ENCODE assay signal across 22 cellular contexts in genomic region chr5:40780858-40781257, GRCh38.
"Had no signal": no experiment of that assay in that cellular context is flagged by ENCODE, and none has a peak within 500 bp of the region (broad histone marks: within the 10 kb centered on the region; RNA-seq: fewer than 3 reads in every experiment).

No MANE protein-coding gene starts in this region.

- H3K27ac Mint-ChIP-seq: activated CD4-positive, alpha-beta T cell treated with anti-CD3 and anti-CD28 coated beads, Interleukin-2, amount 10 ng/mL, durations not matched to agents 24 days and 14 days; activated CD8-positive, alpha-beta T cell treated with anti-CD3 and anti-CD28 coated beads for 36 hours; activated naive CD4-positive, alpha-beta T cell treated with anti-CD3 and anti-CD28 coated beads, Interleukin-2, amount 50 U/mL, for 24 hours; T-cell had no signal

- H3K9me3 Mint-ChIP-seq: activated CD4-positive, alpha-beta T cell treated with anti-CD3 and anti-CD28 coated beads, Interleukin-2, amount 10 ng/mL, durations not matched to agents 24 days and 14 days; activated CD8-positive, alpha-beta T cell treated with anti-CD3 and anti-CD28 coated beads for 36 hours; activated naive CD4-positive, alpha-beta T cell treated with anti-CD3 and anti-CD28 coated beads, Interleukin-2, amount 50 U/mL, for 24 hours; immature natural killer cell; T-cell had no signal

- FAIRE-seq: colon, urothelium cell line had no signal

- H3K27ac ChIP-seq: cardiac muscle cell, dorsolateral prefrontal cortex, thyroid gland had no signal

- H3K9me3 ChIP-seq: left ventricle myocardium inferior, mucosa of descending colon, thyroid gland had no signal

- H3K27me3 Mint-ChIP-seq: activated CD4-positive, alpha-beta T cell treated with anti-CD3 and anti-CD28 coated beads, Interleukin-2, amount 10 ng/mL, durations not matched to agents 24 days and 14 days; activated CD8-positive, alpha-beta T cell treated with anti-CD3 and anti-CD28 coated beads for 36 hours; activated naive CD4-positive, alpha-beta T cell treated with anti-CD3 and anti-CD28 coated beads, Interleukin-2, amount 50 U/mL, for 24 hours; naive B cell; T-cell had no signal

- H3K4me3 Mint-ChIP-seq: activated CD4-positive, alpha-beta T cell treated with anti-CD3 and anti-CD28 coated beads, Interleukin-2, amount 10 ng/mL, durations not matched to agents 24 days and 14 days; activated CD8-positive, alpha-beta T cell treated with anti-CD3 and anti-CD28 coated beads for 36 hours; activated naive CD4-positive, alpha-beta T cell treated with anti-CD3 and anti-CD28 coated beads, Interleukin-2, amount 50 U/mL, for 24 hours; immature natural killer cell; naive B cell; T-cell had no signal

- H3K27me3 ChIP-seq: cardiac muscle cell, dorsolateral prefrontal cortex, thyroid gland had no signal

- ATAC-seq: activated CD8-positive, alpha-beta T cell treated with anti-CD3 and anti-CD28 coated beads for 36 hours; mucosa of descending colon; T-cell had no signal

- DNase-seq: activated CD4-positive, alpha-beta T cell treated with anti-CD3 and anti-CD28 coated beads, Interleukin-2, amount 10 ng/mL, durations not matched to agents 24 days and 14 days; activated CD4-positive, CD25-positive, alpha-beta regulatory T cell; activated CD8-positive, alpha-beta T cell treated with anti-CD3 and anti-CD28 coated beads for 36 hours; activated gamma-delta T cell; activated T-cell treated with anti-CD3 and anti-CD28 coated beads, Interleukin-2, amount 50 U/mL, for 1 hour; amniotic stem cell; dorsolateral prefrontal cortex; immature natural killer cell; kidney glomerular epithelial cell; left ventricle myocardium inferior; mesenchymal stem cell; mucosa of descending colon; naive B cell; posterior cingulate gyrus; retina; stimulated activated naive CD4-positive, alpha-beta T cell; T-cell; thyroid gland had no signal

- H3K4me3 ChIP-seq: cardiac muscle cell, dorsolateral prefrontal cortex, left ventricle myocardium inferior, mucosa of descending colon, thyroid gland had no signal
